21 cellular contexts compared by ENCODE assay signal in genomic region chr6:166591961-166592520, GRCh38. TPM values are rescaled to one million over a fixed set of nuclear protein-coding genes. Genes with fewer than 3 reads are reported as not detected.
A peak's percentile ranks its signal among the peaks of the same experiment; 100 is the strongest.
DNase-seq lines count a peak whose midpoint lies in the region; ATAC-seq and TF ChIP-seq lines count a peak whose summit lies in the region.
"Had no signal": no experiment of that assay in that cellular context is flagged by ENCODE, and none has a peak within 500 bp of the region (broad histone marks: within the 10 kb centered on the region; RNA-seq: fewer than 3 reads in every experiment).

No MANE protein-coding gene starts in this region.

- CTCF ChIA-PET in activated CD8-positive, alpha-beta memory T cell treated with anti-CD3 and anti-CD28 coated beads, Interleukin-2, amount 10 ng/mL, durations not matched to agents 7 days and 5 days (lab: Charles Lee) = no interaction called here
- CTCF ChIA-PET in CD4-positive, alpha-beta memory T cell (lab: Charles Lee; ENCODE audit: partially characterized antibody) = no interaction called here

- peaks cover 12% of the 10 kb centered on the region for H3K79me1 ChIP-seq in mesenchymal stem cell (replicated peaks; ENCODE audit: low read length, poor library complexity, severe bottlenecking)

- peaks cover 18% of the 10 kb centered on the region for H3K4me1 Mint-ChIP-seq in activated CD8-positive, alpha-beta memory T cell treated with anti-CD3 and anti-CD28 coated beads, Interleukin-2, amount 10 ng/mL, durations not matched to agents 7 days and 5 days
- peaks cover 0 to 1% (median 0%) of the 10 kb centered on the region in 4 donors for H3K4me1 Mint-ChIP-seq in CD4-positive, alpha-beta memory T cell

- in situ Hi-C loops in brain microvascular endothelial cell (cut with HindIII; ENCODE audit: low pct_ligation_motif_present, low sequenced_read_pairs) = no loop called here

- peak overlapping the region; percentile 70 for H4K91ac ChIP-seq in mesenchymal stem cell (ENCODE audit: low read length)

- no peak overlapping the region for H2BK120ac ChIP-seq in mesenchymal stem cell (ENCODE audit: low read depth, low read length)

- peaks cover 23% of the 10 kb centered on the region for H3K4me1 ChIP-seq in mesenchymal stem cell (ENCODE audit: control insufficient read depth, insufficient read depth, low read depth, low read length)
- peaks cover 66% of the 10 kb centered on the region for H3K4me1 ChIP-seq in skeletal muscle satellite cell (ENCODE audit: control insufficient read depth, insufficient read depth, low read length)
- no peaks in the 10 kb centered on the region for H3K4me1 ChIP-seq in CD4-positive, alpha-beta memory T cell (ENCODE audit: insufficient read depth, low read length)

- no peak overlapping the region for H2BK5ac ChIP-seq in mesenchymal stem cell (ENCODE audit: low read depth, low read length, poor library complexity, severe bottlenecking)

- peak overlapping the region in 1 of 2 experiments; percentile 39 for H3K14ac ChIP-seq in mesenchymal stem cell (ENCODE audit: low read length in 2 of 2)

- peak; percentile 5 for DNase-seq in activated CD8-positive, alpha-beta memory T cell treated with anti-CD3 and anti-CD28 coated beads, Interleukin-2, amount 10 ng/mL, durations not matched to agents 7 days and 5 days
- no peak for DNase-seq in activated CD8-positive, alpha-beta memory T cell treated with anti-CD3 and anti-CD28 coated beads, Interleukin-2, amount 50 U/mL, for 48 hours
- DNase-seq in brain microvascular endothelial cell = no peak
- DNase-seq in mesenchymal stem cell = peak; percentile 63
- DNase-seq in CD4-positive, alpha-beta memory T cell = no peak
- DNase-seq in stimulated activated naive CD4-positive, alpha-beta T cell treated with Interleukin-2 at 50 U/mL for 16 hours (lab: John Stamatoyannopoulos, UW) = no peak
- DNase-seq: CD4-positive, CD25-positive, alpha-beta regulatory T cell; DMS53; KBM-7; NCI-H1048; NCI-H1417; NCI-H1694; NCI-H2081; NCI-H2227 treated with DMSO at 0.1 percent for 48 hours; NCI-H69; Peyer's patch; SIG-M5 had no signal

- POLR2A ChIA-PET in CD4-positive, alpha-beta memory T cell (lab: Charles Lee; ENCODE audit: partially characterized antibody) = interaction anchor here (0.6 kb wide), 1 partner anchor 34 kb away, joined by 3 read pairs; no protein-coding TSS in a partner anchor

- no peak overlapping the region for H3K4me2 ChIP-seq in mesenchymal stem cell (ENCODE audit: low read length, poor library complexity, severe bottlenecking)
- H3K4me2 ChIP-seq in skeletal muscle satellite cell (ENCODE audit: low read length) = no peak overlapping the region
- H3K4me2 ChIP-seq: BLaER1 had no signal

- H3K27me3 ChIP-seq in brain microvascular endothelial cell (replicated peaks) (no peaks in the 10 kb centered on the region), mesenchymal stem cell (ENCODE audit: control insufficient read depth in 1 of 2, insufficient read depth in 1 of 2, low read length in 2 of 2) (no peaks in the 10 kb centered on the region), skeletal muscle satellite cell (ENCODE audit: control insufficient read depth, insufficient read depth, low read length) (no peaks in the 10 kb centered on the region)
- no peaks in the 10 kb centered on the region for H3K27me3 ChIP-seq in CD4-positive, alpha-beta memory T cell (ENCODE audit: insufficient read depth, low read length)
- H3K27me3 ChIP-seq: BLaER1, Peyer's patch had no signal

- intact Hi-C loops in CD4-positive, alpha-beta memory T cell (cut with micrococcal nuclease) = no loop called here

- no peak for ATAC-seq in activated CD8-positive, alpha-beta memory T cell treated with anti-CD3 and anti-CD28 coated beads, Interleukin-2, amount 10 ng/mL, durations not matched to agents 7 days and 5 days
- ATAC-seq in HG02938 (IDR thresholded peaks at IDR 0.05; ENCODE audit: unreplicated experiment) = no peak

- H3K36me3 ChIP-seq in brain microvascular endothelial cell (replicated peaks) (no peaks in the 10 kb centered on the region), mesenchymal stem cell (ENCODE audit: control insufficient read depth in 1 of 2, insufficient read depth in 2 of 2, low read depth in 1 of 2, low read length in 2 of 2) (no peaks in the 10 kb centered on the region), skeletal muscle satellite cell (ENCODE audit: insufficient read depth, low read length) (peaks cover 16% of the 10 kb centered on the region)
- no peaks in the 10 kb centered on the region for H3K36me3 ChIP-seq in CD4-positive, alpha-beta memory T cell (ENCODE audit: insufficient read depth, low read length)
- H3K36me3 ChIP-seq: BLaER1, Peyer's patch had no signal

- H3K9me3 ChIP-seq in mesenchymal stem cell (ENCODE audit: control insufficient read depth, low read length) (no peaks in the 10 kb centered on the region), skeletal muscle satellite cell (replicated peaks; ENCODE audit: low read length) (no peaks in the 10 kb centered on the region)
- no peaks in the 10 kb centered on the region for H3K9me3 ChIP-seq in CD4-positive, alpha-beta memory T cell (ENCODE audit: control insufficient read depth in 1 of 2, low read length in 2 of 2)
- H3K9me3 ChIP-seq: BLaER1, Peyer's patch had no signal

- no peak overlapping the region for H3K27ac Mint-ChIP-seq in activated CD8-positive, alpha-beta memory T cell treated with anti-CD3 and anti-CD28 coated beads, Interleukin-2, amount 10 ng/mL, durations not matched to agents 7 days and 5 days
- H3K27ac Mint-ChIP-seq in CD4-positive, alpha-beta memory T cell = no peak overlapping the region
- H3K27ac Mint-ChIP-seq: CD4-positive, CD25-positive, alpha-beta regulatory T cell had no signal

- H3K36me3 Mint-ChIP-seq in activated CD8-positive, alpha-beta memory T cell treated with anti-CD3 and anti-CD28 coated beads, Interleukin-2, amount 10 ng/mL, durations not matched to agents 7 days and 5 days = no peaks in the 10 kb centered on the region
- peaks cover 0 to 5% of the 10 kb centered on the region in 2 donors for H3K36me3 Mint-ChIP-seq in CD4-positive, alpha-beta memory T cell

- 97% methylated on average over 7 of the region's 7 CpGs for WGBS in mesenchymal stem cell

- H2BK15ac ChIP-seq in mesenchymal stem cell (ENCODE audit: low read depth, poor library complexity, severe bottlenecking) = peak overlapping the region; percentile 49

- peak overlapping the region in 1 of 2 experiments; percentile 52 for H3K18ac ChIP-seq in mesenchymal stem cell (ENCODE audit: low read depth in 1 of 2, low read length in 2 of 2)

- no peak for TF ChIP-seq CTCF in brain microvascular endothelial cell (IDR thresholded peaks at IDR 0.05; ENCODE audit: low read depth, low read length, missing control alignments)

- H3K4me3 Mint-ChIP-seq in activated CD8-positive, alpha-beta memory T cell treated with anti-CD3 and anti-CD28 coated beads, Interleukin-2, amount 10 ng/mL, durations not matched to agents 7 days and 5 days = no peak overlapping the region
- H3K4me3 Mint-ChIP-seq in CD4-positive, alpha-beta memory T cell = no peak overlapping the region
- H3K4me3 Mint-ChIP-seq: CD4-positive, CD25-positive, alpha-beta regulatory T cell had no signal

- no peak overlapping the region for H3K9ac ChIP-seq in mesenchymal stem cell (ENCODE audit: low read length)
- H3K9ac ChIP-seq in skeletal muscle satellite cell (ENCODE audit: low read depth, low read length) = peak overlapping the region; percentile 11
- H3K9ac ChIP-seq: BLaER1 had no signal

- H3K4me3 ChIP-seq in brain microvascular endothelial cell (ENCODE audit: low read depth, low read length) (no peak overlapping the region), mesenchymal stem cell (ENCODE audit: insufficient read depth in 1 of 2, low read depth in 1 of 2, low read length in 2 of 2) (no peak overlapping the region), skeletal muscle satellite cell (ENCODE audit: low read length) (no peak overlapping the region)
- no peak overlapping the region for H3K4me3 ChIP-seq in CD4-positive, alpha-beta memory T cell (ENCODE audit: low read length in 2 of 2)
- H3K4me3 ChIP-seq: BLaER1, Peyer's patch, SK-N-MC had no signal

- H3K4ac ChIP-seq in mesenchymal stem cell (ENCODE audit: low read depth in 1 of 2, low read length in 2 of 2) = peak overlapping the region in 1 of 2 experiments; percentile 84

- H3K27ac ChIP-seq in brain microvascular endothelial cell = peak overlapping the region; percentile 76
- H3K27ac ChIP-seq in mesenchymal stem cell (ENCODE audit: low read length, poor library complexity, severe bottlenecking) = no peak overlapping the region
- H3K27ac ChIP-seq in CD4-positive, alpha-beta memory T cell (ENCODE audit: low read depth, low read length) = no peak overlapping the region
- H3K27ac ChIP-seq: BLaER1, Peyer's patch, SK-N-MC had no signal

- no peaks in the 10 kb centered on the region for H3K27me3 Mint-ChIP-seq in activated CD8-positive, alpha-beta memory T cell treated with anti-CD3 and anti-CD28 coated beads, Interleukin-2, amount 10 ng/mL, durations not matched to agents 7 days and 5 days
- peaks cover 0 to 3% of the 10 kb centered on the region in 2 donors for H3K27me3 Mint-ChIP-seq in CD4-positive, alpha-beta memory T cell
- H3K27me3 Mint-ChIP-seq: CD4-positive, CD25-positive, alpha-beta regulatory T cell had no signal

- peak overlapping the region; percentile 53 for H2AK5ac ChIP-seq in mesenchymal stem cell (ENCODE audit: low read length, severe bottlenecking)

- H3K23ac ChIP-seq in mesenchymal stem cell (ENCODE audit: low read length in 2 of 2) = no peak overlapping the region

- no peak overlapping the region for H2AFZ ChIP-seq in mesenchymal stem cell (ENCODE audit: low read depth, low read length)

- peak overlapping the region; percentile 9 to 93 for H2BK12ac ChIP-seq in mesenchymal stem cell (ENCODE audit: low read length in 2 of 2)

- peak overlapping the region; percentile 27 for H4K8ac ChIP-seq in mesenchymal stem cell (ENCODE audit: low read length)

- no peaks in the 10 kb centered on the region for H3K9me3 Mint-ChIP-seq in activated CD8-positive, alpha-beta memory T cell treated with anti-CD3 and anti-CD28 coated beads, Interleukin-2, amount 10 ng/mL, durations not matched to agents 7 days and 5 days (ENCODE audit: low read depth)
- no peaks in the 10 kb centered on the region for H3K9me3 Mint-ChIP-seq in CD4-positive, alpha-beta memory T cell
- H3K9me3 Mint-ChIP-seq: CD4-positive, CD25-positive, alpha-beta regulatory T cell had no signal

RNA-seq across cellular contexts. Expression of gene RAMACL, which starts 5.6 kb away (rescaled TPM):
- total RNA-seq in activated CD8-positive, alpha-beta memory T cell treated with anti-CD3 and anti-CD28 coated beads, Interleukin-2, amount 10 ng/mL, durations not matched to agents 7 days and 5 days = under 1 TPM; 0.14 to 0.29 TPM
- polyA plus RNA-seq in mesenchymal stem cell (2013, experiment 1 of 2) = 0.43 TPM
- 0.37 TPM for polyA plus RNA-seq in mesenchymal stem cell (2013, experiment 2 of 2)
- 2.6 and 3.5 TPM in 2 replicates for total RNA-seq in skeletal muscle satellite cell (2012; rRNA removed)
- total RNA-seq in CD4-positive, alpha-beta memory T cell = under 1 TPM; 0.30 to 0.41 TPM
- polyA plus RNA-seq in CD4-positive, alpha-beta memory T cell = under 1 TPM; 0.39 to 0.41 TPM

RNA-seq across cellular contexts. Expression of gene RPS6KA2, which starts 35.0 kb away (rescaled TPM):
- 1 to 10 TPM; 4.5 to 5.4 TPM for total RNA-seq in activated CD8-positive, alpha-beta memory T cell treated with anti-CD3 and anti-CD28 coated beads, Interleukin-2, amount 10 ng/mL, durations not matched to agents 7 days and 5 days
- 141 TPM for polyA plus RNA-seq in mesenchymal stem cell (2013, experiment 1 of 2)
- polyA plus RNA-seq in mesenchymal stem cell (2013, experiment 2 of 2) = 139 TPM
- total RNA-seq in skeletal muscle satellite cell (2012; rRNA removed) = 58.8 and 60.7 TPM in 2 replicates
- total RNA-seq in CD4-positive, alpha-beta memory T cell = 10 to 100 TPM in 1 of 2 experiments, 1 to 10 TPM in 1; 9.7 to 10.6 TPM
- polyA plus RNA-seq in CD4-positive, alpha-beta memory T cell = 1 to 10 TPM; 1.1 to 3.4 TPM

Comparison
In these comparisons a context has a peak if more than half of its experiments do, and no peak if none do; other contexts are left out.
1. DNase-seq: peak in activated CD8-positive, alpha-beta memory T cell treated with anti-CD3 and anti-CD28 coated beads, Interleukin-2, amount 10 ng/mL, durations not matched to agents 7 days and 5 days (single experiment) and mesenchymal stem cell (single experiment); none in activated CD8-positive, alpha-beta memory T cell treated with anti-CD3 and anti-CD28 coated beads, Interleukin-2, amount 50 U/mL, for 48 hours (single experiment), brain microvascular endothelial cell (single experiment), CD4-positive, alpha-beta memory T cell (0 of 5) and stimulated activated naive CD4-positive, alpha-beta T cell treated with Interleukin-2 at 50 U/mL for 16 hours (single experiment).